ENCODE assay signal across 8 cellular contexts in the genomic region with DNA sequence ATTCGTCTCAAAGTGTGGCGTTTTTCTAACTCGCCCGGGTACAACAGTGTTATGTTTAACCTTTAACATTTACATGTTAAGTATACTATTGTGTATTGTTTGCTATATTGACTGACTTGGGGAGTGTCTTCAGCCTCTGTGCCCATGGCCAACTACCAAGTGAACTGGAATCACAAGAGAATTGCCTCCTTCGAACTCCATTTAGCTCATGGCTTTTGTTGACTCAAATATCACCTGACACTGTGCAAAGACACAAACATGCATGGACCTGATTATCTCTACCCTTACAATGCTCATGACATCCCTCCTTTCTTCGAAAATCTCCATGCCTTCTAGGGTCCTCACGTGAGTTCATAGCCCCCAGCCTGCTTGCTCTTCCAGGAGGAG. TPM values are rescaled to one million over a fixed set of nuclear protein-coding genes. Genes with fewer than 3 reads are reported as not detected.
DNase-seq lines count a peak whose midpoint lies in the region; ATAC-seq and TF ChIP-seq lines count a peak whose summit lies in the region.

No MANE protein-coding gene starts in this region.

- ATAC-seq in HG03097 (IDR thresholded peaks at IDR 0.05; ENCODE audit: low FRiP score, unreplicated experiment): no peak
- no peak for ATAC-seq in GM21825 (IDR thresholded peaks at IDR 0.05; ENCODE audit: unreplicated experiment)
- ATAC-seq in HG03520 (IDR thresholded peaks at IDR 0.05; ENCODE audit: unreplicated experiment): no peak

- H3K36me3 ChIP-seq in rectal smooth muscle tissue (ENCODE audit: control insufficient read depth, insufficient read depth, low read length): peaks cover 3% of the 10 kb centered on the region

- in situ Hi-C loops in GM13977 (cut with MboI; ENCODE audit: low pct_unique_long_range_greater_than_20kb, low sequenced_read_pairs, unreplicated experiment): no loop called here

- peak overlapping the region; percentile 66 for H3K4me3 ChIP-seq in fibroblast of villous mesenchyme (ENCODE audit: low read depth, low read length)
- H3K4me3 ChIP-seq in rectal smooth muscle tissue (ENCODE audit: low read length): peak overlapping the region; percentile 96

- H3K27ac ChIP-seq in rectal smooth muscle tissue (ENCODE audit: low read depth, low read length): peak overlapping the region; percentile 76

- H3K4me1 ChIP-seq in rectal smooth muscle tissue (ENCODE audit: control insufficient read depth, insufficient read depth, low read length): no peaks in the 10 kb centered on the region

- H3K27me3 ChIP-seq in rectal smooth muscle tissue (ENCODE audit: control insufficient read depth, insufficient read depth, low read length): no peaks in the 10 kb centered on the region

- DNase-seq in GM13977 (ENCODE audit: low spot score): peak; percentile 12
- DNase-seq in SK-N-DZ (ENCODE audit: low spot score): peak; percentile 2
- DNase-seq in fibroblast of villous mesenchyme (ENCODE audit: low read depth): no peak
- DNase-seq in superior temporal gyrus (ENCODE audit: extremely low spot score): no peak

- TF ChIP-seq CTCF in GM13977 (IDR thresholded peaks at IDR 0.05; ENCODE audit: extremely low read depth, insufficient read depth, missing control alignments) (no peak), fibroblast of villous mesenchyme (IDR thresholded peaks at IDR 0.05; ENCODE audit: insufficient read depth, low read depth, low read length) (no peak)

- peak overlapping the region; percentile 66 for H3K9ac ChIP-seq in rectal smooth muscle tissue (ENCODE audit: low read length)

RNA-seq across cellular contexts. Expression of gene ZNF814, which starts 0.7 kb away (rescaled TPM):
- polyA plus RNA-seq in SK-N-DZ (2014; cell fraction: cytosol; rRNA removed): 19.4 and 20.1 TPM in 2 replicates
- 7.9 and 17.6 TPM in 2 replicates for polyA plus RNA-seq in SK-N-DZ (2014; cell fraction: nucleus; rRNA removed)
- 7.8 and 9.3 TPM in 2 replicates for total RNA-seq in fibroblast of villous mesenchyme

RNA-seq across cellular contexts. Expression of gene ZNF417, which starts 28.3 kb away (rescaled TPM):
- 9.8 and 14.2 TPM in 2 replicates for polyA plus RNA-seq in SK-N-DZ (2014; cell fraction: cytosol; rRNA removed)
- polyA plus RNA-seq in SK-N-DZ (2014; cell fraction: nucleus; rRNA removed): 17.6 and 17.8 TPM in 2 replicates
- total RNA-seq in fibroblast of villous mesenchyme: 12.2 and 19.4 TPM in 2 replicates

RNA-seq across cellular contexts. Expression of gene ZNF587, which starts 38.4 kb away (rescaled TPM):
- polyA plus RNA-seq in SK-N-DZ (2014; cell fraction: cytosol; rRNA removed): 6.5 and 7.3 TPM in 2 replicates
- polyA plus RNA-seq in SK-N-DZ (2014; cell fraction: nucleus; rRNA removed): 11.3 and 15.0 TPM in 2 replicates
- 22.2 and 29.8 TPM in 2 replicates for total RNA-seq in fibroblast of villous mesenchyme

RNA-seq across cellular contexts. Expression of gene ZNF418, which starts 47.1 kb away (rescaled TPM):
- polyA plus RNA-seq in SK-N-DZ (2014; cell fraction: cytosol; rRNA removed): 0.10 TPM in 1 of 2 replicates, not detected in the other
- polyA plus RNA-seq in SK-N-DZ (2014; cell fraction: nucleus; rRNA removed): 0.60 TPM in 1 of 2 replicates, not detected in the other
- total RNA-seq in fibroblast of villous mesenchyme: 3.5 and 5.2 TPM in 2 replicates

RNA-seq across cellular contexts. Expression of gene ZNF587B, which starts 58.0 kb away (rescaled TPM):
- 6.8 and 7.7 TPM in 2 replicates for polyA plus RNA-seq in SK-N-DZ (2014; cell fraction: cytosol; rRNA removed)
- 8.0 TPM in 2 replicates for polyA plus RNA-seq in SK-N-DZ (2014; cell fraction: nucleus; rRNA removed)
- 25.1 and 28.1 TPM in 2 replicates for total RNA-seq in fibroblast of villous mesenchyme

Comparison
In these comparisons a context has a peak if more than half of its experiments do, and no peak if none do; other contexts are left out.
1. DNase-seq: peak in GM13977 (single experiment) and SK-N-DZ (single experiment); none in fibroblast of villous mesenchyme (single experiment) and superior temporal gyrus (single experiment).